In the genomic region with DNA sequence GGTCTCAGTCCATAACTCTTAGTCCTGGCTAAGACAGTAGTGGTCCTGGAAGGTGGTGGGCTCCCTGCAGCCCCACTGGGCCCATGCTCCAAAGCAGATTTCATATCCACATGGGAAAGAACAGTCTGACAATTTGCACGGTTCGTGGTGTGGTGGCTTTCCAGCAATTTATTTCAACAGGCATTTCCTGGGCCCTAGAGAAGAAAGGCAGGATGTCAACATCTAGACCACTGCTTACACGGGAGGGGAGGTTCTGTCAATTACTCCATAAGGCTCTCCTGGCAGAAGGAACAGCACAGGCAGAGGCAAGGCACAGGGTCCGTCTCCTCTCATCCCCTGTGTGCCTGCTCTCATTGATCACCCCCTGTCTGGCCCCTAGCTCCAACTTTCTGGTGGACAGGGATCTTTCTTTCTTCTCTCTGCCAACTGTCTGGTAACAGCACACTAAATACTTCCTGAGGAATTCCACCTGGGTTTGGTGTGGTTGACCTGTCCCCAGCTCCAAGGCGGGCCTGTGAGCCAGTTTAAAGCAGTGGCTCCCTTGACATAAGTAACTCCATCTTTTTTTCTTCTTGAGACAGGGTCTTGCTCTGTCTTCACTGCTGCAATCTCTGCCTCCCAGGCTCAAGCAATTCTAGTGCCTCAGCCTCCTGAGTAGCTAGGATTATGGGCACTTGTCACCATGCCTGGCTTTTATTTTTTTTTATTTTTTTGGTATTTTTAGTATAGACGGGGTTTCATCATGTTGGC, we compare ENCODE assay signal across 19 cellular contexts. TPM values are rescaled to one million over a fixed set of nuclear protein-coding genes. Genes with fewer than 3 reads are reported as not detected.
"Had no signal": no experiment of that assay in that cellular context is flagged by ENCODE, and none has a peak within 500 bp of the region (broad histone marks: within the 10 kb centered on the region; RNA-seq: fewer than 3 reads in every experiment).

No MANE protein-coding gene starts in this region.

- H3K27ac ChIP-seq: body of pancreas, epithelial cell of prostate, left ventricle myocardium inferior had no signal

- ATAC-seq: activated CD4-positive, alpha-beta T cell treated with anti-CD3 and anti-CD28 coated beads for 36 hours; body of pancreas; T-cell; WTC11 had no signal

- H3K4me3 Mint-ChIP-seq: activated CD4-positive, alpha-beta memory T cell treated with anti-CD3 and anti-CD28 coated beads for 36 hours; activated CD4-positive, alpha-beta T cell treated with anti-CD3 and anti-CD28 coated beads for 36 hours; activated naive CD8-positive, alpha-beta T cell; endodermal cell; nephron progenitor cell; T-cell; WTC11 had no signal

- H3K4me3 ChIP-seq: body of pancreas, left ventricle myocardium inferior, skin epidermis, thoracic aorta had no signal

- H3K27me3 ChIP-seq: body of pancreas had no signal

- H3K36me3 Mint-ChIP-seq: activated CD4-positive, alpha-beta memory T cell treated with anti-CD3 and anti-CD28 coated beads for 36 hours; activated naive CD8-positive, alpha-beta T cell; T-cell; WTC11 had no signal

- H3K27ac Mint-ChIP-seq: activated CD4-positive, alpha-beta memory T cell treated with anti-CD3 and anti-CD28 coated beads for 36 hours; activated CD4-positive, alpha-beta T cell treated with anti-CD3 and anti-CD28 coated beads for 36 hours; activated naive CD8-positive, alpha-beta T cell; endodermal cell; nephron progenitor cell; T-cell; WTC11 had no signal

- H3K9me3 Mint-ChIP-seq: activated CD4-positive, alpha-beta memory T cell treated with anti-CD3 and anti-CD28 coated beads for 36 hours; endodermal cell; nephron progenitor cell; T-cell; WTC11 had no signal

- DNase-seq: activated CD4-positive, alpha-beta memory T cell treated with anti-CD3 and anti-CD28 coated beads for 36 hours; activated CD4-positive, alpha-beta T cell treated with anti-CD3 and anti-CD28 coated beads for 36 hours; activated T-cell treated with anti-CD3 and anti-CD28 coated beads for 4 hours; amniotic stem cell; body of pancreas; caudate nucleus; endodermal cell; kidney glomerular epithelial cell; left ventricle myocardium inferior; mammary epithelial cell; nephron progenitor cell; occipital lobe; stimulated activated CD4-positive, alpha-beta T cell treated with anti-CD3 and anti-CD28 coated beads, Interleukin-4, amount 100 ng/mL, for 1 hour; T-cell had no signal

- H3K36me3 ChIP-seq: left ventricle myocardium inferior, thoracic aorta had no signal

RNA-seq across cellular contexts. Expression of gene A4GALT, which starts 5.1 kb away (rescaled TPM):
- total RNA-seq: activated CD4-positive, alpha-beta memory T cell treated with anti-CD3 and anti-CD28 coated beads for 36 hours; activated CD4-positive, alpha-beta T cell treated with anti-CD3 and anti-CD28 coated beads for 36 hours had no signal
